In the genomic region with DNA sequence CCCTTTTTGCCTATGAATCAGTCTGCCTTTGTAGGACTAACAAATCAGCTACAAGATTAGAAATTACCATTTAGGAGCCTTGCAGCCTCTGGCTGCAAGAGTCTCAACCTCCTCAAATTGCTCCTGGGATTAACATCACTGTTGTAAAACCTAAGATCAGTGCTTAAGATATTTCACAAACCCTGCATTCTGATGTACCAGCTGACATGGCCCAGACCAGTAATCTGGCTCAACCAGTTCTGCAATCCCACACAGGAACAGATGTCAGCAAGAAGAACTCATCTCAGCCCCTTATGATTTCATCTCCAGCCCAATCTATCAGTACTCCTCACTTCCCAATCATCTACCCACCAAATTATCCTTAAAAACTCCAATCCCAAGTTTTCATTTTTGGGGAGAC, we compare ENCODE assay signal across 20 cellular contexts. TPM values are rescaled to one million over a fixed set of nuclear protein-coding genes. Genes with fewer than 3 reads are reported as not detected.
"Had no signal": no experiment of that assay in that cellular context is flagged by ENCODE, and none has a peak within 500 bp of the region (broad histone marks: within the 10 kb centered on the region; RNA-seq: fewer than 3 reads in every experiment).

No MANE protein-coding gene starts in this region.

- H3K4me1 Mint-ChIP-seq: activated CD4-positive, alpha-beta T cell treated with anti-CD3 and anti-CD28 coated beads, Interleukin-2, amount 10 ng/mL, durations not matched to agents 7 days and 5 days; nephron progenitor cell had no signal

- H3K9me3 Mint-ChIP-seq: activated CD4-positive, alpha-beta T cell treated with anti-CD3 and anti-CD28 coated beads, Interleukin-2, amount 10 ng/mL, durations not matched to agents 7 days and 5 days; activated T-helper 1 cell treated with anti-CD3 and anti-CD28 coated beads, Interleukin-12 subunit alpha, Interleukin-12 subunit beta, Interleukin-2, Interleukin-4 antibody, amounts not matched to agents 30 ng/mL and 10 ng/mL and 1 ng/mL, durations not matched to agents 14 hours and 24 hours and 36 hours had no signal

- H3K27ac Mint-ChIP-seq: activated CD4-positive, alpha-beta T cell treated with anti-CD3 and anti-CD28 coated beads, Interleukin-2, amount 10 ng/mL, durations not matched to agents 7 days and 5 days; activated T-helper 1 cell treated with anti-CD3 and anti-CD28 coated beads, Interleukin-12 subunit alpha, Interleukin-12 subunit beta, Interleukin-2, Interleukin-4 antibody, amounts not matched to agents 30 ng/mL and 10 ng/mL and 1 ng/mL, durations not matched to agents 14 hours and 24 hours and 36 hours; mesothelial cell of epicardium; nephron progenitor cell had no signal

- DNase-seq: activated CD4-positive, alpha-beta T cell treated with anti-CD3 and anti-CD28 coated beads, Interleukin-2, amount 10 ng/mL, durations not matched to agents 7 days and 5 days; activated CD4-positive, CD25-positive, alpha-beta regulatory T cell; activated CD8-positive, alpha-beta memory T cell treated with anti-CD3 and anti-CD28 coated beads for 24 hours; activated naive CD4-positive, alpha-beta T cell; foreskin fibroblast; glutamatergic neuron; kidney glomerular epithelial cell; left ventricle myocardium superior; nephron progenitor cell; occipital lobe; small intestine; stimulated activated naive CD8-positive, alpha-beta T cell treated with anti-CD3 and anti-CD28 coated beads, Interleukin-15, Interleukin-2, amounts not matched to agents 100 U/mL and 50 U/mL, for 24 hours; T-helper 2 cell; transverse colon had no signal

- H3K4me3 Mint-ChIP-seq: activated CD4-positive, alpha-beta T cell treated with anti-CD3 and anti-CD28 coated beads, Interleukin-2, amount 10 ng/mL, durations not matched to agents 7 days and 5 days; activated T-helper 1 cell treated with anti-CD3 and anti-CD28 coated beads, Interleukin-12 subunit alpha, Interleukin-12 subunit beta, Interleukin-2, Interleukin-4 antibody, amounts not matched to agents 30 ng/mL and 10 ng/mL and 1 ng/mL, durations not matched to agents 14 hours and 24 hours and 36 hours; mesothelial cell of epicardium; nephron progenitor cell had no signal

- H3K36me3 Mint-ChIP-seq: mesothelial cell of epicardium had no signal

- H3K27ac ChIP-seq: ascending aorta, cardiac muscle cell, esophagus muscularis mucosa, right atrium auricular region, transverse colon had no signal

- ATAC-seq: left ventricle myocardium superior; stimulated activated naive CD8-positive, alpha-beta T cell treated with anti-CD3 and anti-CD28 coated beads, Interleukin-15, Interleukin-2, amounts not matched to agents 100 U/mL and 50 U/mL, for 24 hours had no signal

RNA-seq across cellular contexts. Expression of a gene that starts 32.5 kb away (rescaled TPM):
- total RNA-seq: activated CD4-positive, alpha-beta T cell treated with anti-CD3 and anti-CD28 coated beads, Interleukin-2, amount 10 ng/mL, durations not matched to agents 7 days and 5 days; activated T-helper 1 cell treated with anti-CD3 and anti-CD28 coated beads, Interleukin-12 subunit alpha, Interleukin-12 subunit beta, Interleukin-2, Interleukin-4 antibody, amounts not matched to agents 30 ng/mL and 10 ng/mL and 1 ng/mL, durations not matched to agents 14 hours and 24 hours and 36 hours had no signal
